Comparison of ENCODE assay signal across 17 cellular contexts in genomic region chr16:29312835-29313558, GRCh38.
DNase-seq lines count a peak whose midpoint lies in the region; ATAC-seq, FAIRE-seq and TF ChIP-seq lines count a peak whose summit lies in the region.
"Had no signal": no experiment of that assay in that cellular context is flagged by ENCODE, and none has a peak within 500 bp of the region (broad histone marks: within the 10 kb centered on the region; RNA-seq: fewer than 3 reads in every experiment).

No MANE protein-coding gene starts in this region.

- DNase-seq in breast epithelium (ENCODE audit: low spot score in 2 of 2) (no peak), MCF 10A (ENCODE audit: unreplicated experiment) (no peak), SJCRH30 (peak; percentile 33 to 64), HPDE6-E6E7 (ENCODE audit: extremely low spot score) (no peak), RCC 7860 (ENCODE audit: low spot score) (no peak)
- DNase-seq: activated T-cell treated with anti-CD3 and anti-CD28 coated beads for 4 hours; amniotic stem cell; DMS153; gastrocnemius medialis; naive B cell; small intestine; stimulated activated CD4-positive, alpha-beta T cell treated with anti-CD3 and anti-CD28 coated beads, Interleukin-2, amount 100 ng/mL, for 48 hours; stomach had no signal

- H3K4me1 Mint-ChIP-seq in MCF 10A (ENCODE audit: insufficient read depth, unreplicated experiment) (no peaks in the 10 kb centered on the region), nephron (peaks cover 47% of the 10 kb centered on the region)

- BruUV-seq in MCF 10A (replicated peaks; lab: Mats Ljungman, UMichigan), result no TSS peak

- H3K36me3 ChIP-seq in breast epithelium, result no peaks in the 10 kb centered on the region
- no peaks in the 10 kb centered on the region for H3K36me3 ChIP-seq in SJCRH30
- H3K36me3 ChIP-seq: gastrocnemius medialis had no signal

- no peaks in the 10 kb centered on the region for H3K9me3 ChIP-seq in breast epithelium
- no peaks in the 10 kb centered on the region for H3K9me3 ChIP-seq in SJCRH30 (replicated peaks)
- H3K9me3 ChIP-seq: gastrocnemius medialis, stomach had no signal

- H3K4me3 ChIP-seq in breast epithelium (no peak overlapping the region), SJCRH30 (no peak overlapping the region)
- H3K4me3 ChIP-seq: gastrocnemius medialis, stomach had no signal

- TF ChIP-seq CTCF in breast epithelium (IDR thresholded peaks at IDR 0.05) (no peak), MCF 10A (IDR thresholded peaks at IDR 0.05; ENCODE audit: unreplicated experiment) (no peak), nephron (IDR thresholded peaks at IDR 0.05; ENCODE audit: unreplicated experiment in 3 of 3) (no peak)

- H3K36me3 Mint-ChIP-seq in MCF 10A (ENCODE audit: insufficient read depth, unreplicated experiment) (no peaks in the 10 kb centered on the region), nephron (ENCODE audit: low read depth) (no peaks in the 10 kb centered on the region)
- H3K36me3 Mint-ChIP-seq: naive B cell had no signal

- no peak overlapping the region for H3K4me3 Mint-ChIP-seq in MCF 10A (ENCODE audit: unreplicated experiment)
- peak overlapping the region; percentile 27 to 42 (median 35) for H3K4me3 Mint-ChIP-seq in nephron

- no peak for ATAC-seq in HG03135 (IDR thresholded peaks at IDR 0.05; ENCODE audit: unreplicated experiment)
- no peak for ATAC-seq in HG02840 (IDR thresholded peaks at IDR 0.05; ENCODE audit: low FRiP score, unreplicated experiment)
- ATAC-seq: gastrocnemius medialis had no signal

- no peak for TF ChIP-seq POLR2A in breast epithelium (IDR thresholded peaks at IDR 0.05)

- H3K27ac Mint-ChIP-seq in MCF 10A (ENCODE audit: low read depth, unreplicated experiment), result no peak overlapping the region
- H3K27ac Mint-ChIP-seq in nephron, result peak overlapping the region; percentile 60 to 81 (median 72)

- H3K9me3 Mint-ChIP-seq in MCF 10A (ENCODE audit: unreplicated experiment), result no peaks in the 10 kb centered on the region
- no peaks in the 10 kb centered on the region for H3K9me3 Mint-ChIP-seq in nephron
- H3K9me3 Mint-ChIP-seq: naive B cell had no signal

- H3K27me3 ChIP-seq in breast epithelium (no peaks in the 10 kb centered on the region), SJCRH30 (no peaks in the 10 kb centered on the region)
- H3K27me3 ChIP-seq: gastrocnemius medialis, stomach had no signal

- peak overlapping the region; percentile 13 to 43 for H3K27ac ChIP-seq in breast epithelium
- H3K27ac ChIP-seq in SJCRH30, result no peak overlapping the region
- H3K27ac ChIP-seq: epithelial cell of prostate, gastrocnemius medialis, stomach had no signal

- FAIRE-seq in RCC 7860 (lab: Jason Lieb, UNC), result no peak
- FAIRE-seq: small intestine had no signal

- POLR2A ChIA-PET in MCF 10A (lab: Yijun Ruan, JAX), result no interaction called here

- intact Hi-C loops in breast epithelium (cut with DNase I; ENCODE audit: low total_unique reads), result no loop called here
- intact Hi-C loops in MCF 10A (cut with micrococcal nuclease), result no loop called here

- H3K4me1 ChIP-seq in breast epithelium, result no peaks in the 10 kb centered on the region
- H3K4me1 ChIP-seq in SJCRH30, result peaks cover 7% of the 10 kb centered on the region; the same call in 1 of the 2 replicates

- CTCF ChIA-PET in MCF 10A (lab: Yijun Ruan, JAX), result no interaction called here

- H3K27me3 Mint-ChIP-seq in MCF 10A (ENCODE audit: insufficient read depth, unreplicated experiment), result no peaks in the 10 kb centered on the region
- H3K27me3 Mint-ChIP-seq in nephron (ENCODE audit: low read depth), result peaks cover 19% of the 10 kb centered on the region
- H3K27me3 Mint-ChIP-seq: naive B cell had no signal

Comparison
In these comparisons a context has a peak if more than half of its experiments do, and no peak if none do; other contexts are left out.
1. DNase-seq: peak in SJCRH30 (2 of 2); none in breast epithelium (0 of 2), MCF 10A (single experiment), HPDE6-E6E7 (single experiment) and RCC 7860 (single experiment).